ENCODE assay signal across 29 cellular contexts in genomic region chr1:47935163-47935562, GRCh38.
DNase-seq lines count a peak whose midpoint lies in the region; ATAC-seq and TF ChIP-seq lines count a peak whose summit lies in the region.
"Had no signal": no experiment of that assay in that cellular context is flagged by ENCODE, and none has a peak within 500 bp of the region (broad histone marks: within the 10 kb centered on the region; RNA-seq: fewer than 3 reads in every experiment).

No MANE protein-coding gene starts in this region.

- H3K79me1 ChIP-seq in neuronal stem cell (ENCODE audit: low read depth, low read length) = peaks cover 4% of the 10 kb centered on the region

- no peak overlapping the region for H3K23ac ChIP-seq in neuronal stem cell (ENCODE audit: low read depth, low read length, poor library complexity)

- H3K27me3 ChIP-seq in smooth muscle cell (ENCODE audit: low read depth) (no peaks in the 10 kb centered on the region), neuronal stem cell (ENCODE audit: control insufficient read depth in 3 of 3, insufficient read depth in 3 of 3, low read depth in 1 of 3, low read length in 3 of 3) (no peaks in the 10 kb centered on the region)
- H3K27me3 ChIP-seq: breast epithelium, heart right ventricle, ovary, upper lobe of left lung had no signal

- H3K9me3 ChIP-seq in smooth muscle cell (replicated peaks; ENCODE audit: low read depth) (no peaks in the 10 kb centered on the region), neuronal stem cell (replicated peaks in 1 of 2; ENCODE audit: control insufficient read depth in 2 of 2, insufficient read depth in 1 of 2, low read depth in 1 of 2, low read length in 2 of 2) (no peaks in the 10 kb centered on the region)
- H3K9me3 ChIP-seq: breast epithelium, Caco-2, heart right ventricle, ovary, upper lobe of left lung had no signal

- ATAC-seq in GM19351 (IDR thresholded peaks at IDR 0.05; ENCODE audit: unreplicated experiment) = no peak
- ATAC-seq: activated CD4-positive, alpha-beta T cell treated with anti-CD3 and anti-CD28 coated beads for 36 hours; activated T-helper 17 cell treated with anti-CD3 and anti-CD28 coated beads, Interleukin-2, amount 50 U/mL, for 72 hours; natural killer cell treated with Interleukin-12 subunit alpha and Interleukin-12 subunit beta and Interleukin-15 and Interleukin-18, amount 100 ng/mL, for 72 hours; Panc1 had no signal

- no peak overlapping the region for H2BK12ac ChIP-seq in neuronal stem cell (ENCODE audit: low read length)

- peak overlapping the region; percentile 78 for H3K27ac Mint-ChIP-seq in mesothelial cell of epicardium
- H3K27ac Mint-ChIP-seq: activated CD4-positive, alpha-beta T cell treated with anti-CD3 and anti-CD28 coated beads for 36 hours; activated naive CD4-positive, alpha-beta T cell treated with anti-CD3 and anti-CD28 coated beads, Interleukin-2, amount 50 U/mL, for 24 hours; activated T-helper 17 cell treated with anti-CD3 and anti-CD28 coated beads, Interleukin-2, amount 50 U/mL, for 72 hours; CD14-positive monocyte; natural killer cell treated with Interleukin-12 subunit alpha and Interleukin-12 subunit beta and Interleukin-15 and Interleukin-18, amount 100 ng/mL, for 72 hours; T-helper 2 cell treated with Interferon-gamma antibody and Interleukin-4, amounts not matched to agents 5 μg/mL and 100 μg/mL, for 36 hours had no signal

- H3K4me1 ChIP-seq in smooth muscle cell (ENCODE audit: low read depth) (no peaks in the 10 kb centered on the region), neuronal stem cell (ENCODE audit: control insufficient read depth in 2 of 2, insufficient read depth in 1 of 2, low read depth in 1 of 2, low read length in 2 of 2) (peaks cover 0 to 2% of the 10 kb centered on the region in 2 donors)
- H3K4me1 ChIP-seq: breast epithelium, Caco-2, upper lobe of left lung had no signal

- H3K27ac ChIP-seq in RWPE1 (peak overlapping the region; percentile 88), smooth muscle cell (ENCODE audit: low read depth) (peak overlapping the region; percentile 83), neuronal stem cell (replicated peaks; ENCODE audit: low read length) (no peak overlapping the region)
- H3K27ac ChIP-seq: ovary, upper lobe of left lung had no signal

- peaks cover 9% of the 10 kb centered on the region for H3F3A ChIP-seq in smooth muscle cell (ENCODE audit: low read depth)

- H3K36me3 Mint-ChIP-seq in mesothelial cell of epicardium = no peaks in the 10 kb centered on the region
- H3K36me3 Mint-ChIP-seq: activated naive CD4-positive, alpha-beta T cell treated with anti-CD3 and anti-CD28 coated beads, Interleukin-2, amount 50 U/mL, for 24 hours; CD14-positive monocyte; natural killer cell treated with Interleukin-12 subunit alpha and Interleukin-12 subunit beta and Interleukin-15 and Interleukin-18, amount 100 ng/mL, for 72 hours had no signal

- no peak overlapping the region for H2BK15ac ChIP-seq in neuronal stem cell (ENCODE audit: low read length)

- CTCF ChIA-PET in RWPE1 (lab: Yijun Ruan, JAX) = interaction anchor here (0.5 kb wide), 1 partner anchor 51 kb away, joined by 4 read pairs; no protein-coding TSS in a partner anchor

- WGBS in smooth muscle cell (ENCODE audit: low lambda C conversion rate) = 32% methylated on average over 4 of the region's 4 CpGs
- WGBS in neuronal stem cell (ENCODE audit: extremely low coverage in 2 of 2, insufficient read length in 2 of 2, insufficient replicate concordance in 1 of 2), 2 donors = no CpG with 5 or more reads among the region's 4 CpGs

- H2BK120ac ChIP-seq in neuronal stem cell (ENCODE audit: low read depth, low read length) = no peak overlapping the region

- H3K9ac ChIP-seq in smooth muscle cell (ENCODE audit: low read depth) (no peak overlapping the region), neuronal stem cell (ENCODE audit: low read depth, low read length, poor library complexity) (no peak overlapping the region)

- no peak overlapping the region for H2AK5ac ChIP-seq in neuronal stem cell (ENCODE audit: low read depth, low read length)

- peaks cover 30% of the 10 kb centered on the region for H3K27me3 Mint-ChIP-seq in mesothelial cell of epicardium (ENCODE audit: low read depth)

- H3K18ac ChIP-seq in neuronal stem cell (ENCODE audit: low read length) = no peak overlapping the region

- no peak overlapping the region for H4K91ac ChIP-seq in neuronal stem cell (ENCODE audit: low read depth, low read length, poor library complexity)

- POLR2A ChIA-PET in RWPE1 (lab: Yijun Ruan, JAX; ENCODE audit: low non-redundant PET) = no interaction called here

- peaks cover 43% of the 10 kb centered on the region for H3K4me1 Mint-ChIP-seq in mesothelial cell of epicardium
- H3K4me1 Mint-ChIP-seq: activated CD4-positive, alpha-beta T cell treated with anti-CD3 and anti-CD28 coated beads for 36 hours; activated naive CD4-positive, alpha-beta T cell treated with anti-CD3 and anti-CD28 coated beads, Interleukin-2, amount 50 U/mL, for 24 hours; activated T-helper 17 cell treated with anti-CD3 and anti-CD28 coated beads, Interleukin-2, amount 50 U/mL, for 72 hours; CD14-positive monocyte had no signal

- no peak overlapping the region for H4K8ac ChIP-seq in neuronal stem cell (ENCODE audit: low read depth, low read length)

- H3K4me3 Mint-ChIP-seq in mesothelial cell of epicardium = no peak overlapping the region
- H3K4me3 Mint-ChIP-seq: activated CD4-positive, alpha-beta T cell treated with anti-CD3 and anti-CD28 coated beads for 36 hours; activated naive CD4-positive, alpha-beta T cell treated with anti-CD3 and anti-CD28 coated beads, Interleukin-2, amount 50 U/mL, for 24 hours; activated T-helper 17 cell treated with anti-CD3 and anti-CD28 coated beads, Interleukin-2, amount 50 U/mL, for 72 hours; CD14-positive monocyte; natural killer cell treated with Interleukin-12 subunit alpha and Interleukin-12 subunit beta and Interleukin-15 and Interleukin-18, amount 100 ng/mL, for 72 hours; T-helper 2 cell treated with Interferon-gamma antibody and Interleukin-4, amounts not matched to agents 5 μg/mL and 100 μg/mL, for 36 hours had no signal

- H2AFZ ChIP-seq in smooth muscle cell (ENCODE audit: low read depth) = no peak overlapping the region
- H2AFZ ChIP-seq in neuronal stem cell (ENCODE audit: low read length) = no peak overlapping the region

- H3K4me2 ChIP-seq in smooth muscle cell (no peak overlapping the region), neuronal stem cell (ENCODE audit: insufficient read depth, low read length, poor library complexity, severe bottlenecking) (no peak overlapping the region)

- no peaks in the 10 kb centered on the region for H3K36me3 ChIP-seq in smooth muscle cell (ENCODE audit: low read depth)
- H3K36me3 ChIP-seq in neuronal stem cell (replicated peaks in 1 of 2; ENCODE audit: control insufficient read depth in 2 of 2, insufficient read depth in 2 of 2, low read length in 2 of 2) = no peaks in the 10 kb centered on the region
- H3K36me3 ChIP-seq: breast epithelium, heart right ventricle, ovary, upper lobe of left lung had no signal

- no peak overlapping the region for H2BK5ac ChIP-seq in neuronal stem cell (ENCODE audit: low read length)

- DNase-seq in RWPE1 (ENCODE audit: low spot score) = no peak
- peak; percentile 34 for DNase-seq in fibroblast of mammary gland (ENCODE audit: low read depth)
- no peak for DNase-seq in mesothelial cell of epicardium (ENCODE audit: low spot score in 2 of 2, unreplicated experiment in 2 of 2)
- DNase-seq in smooth muscle cell (lab: John Stamatoyannopoulos, UW; ENCODE audit: unreplicated experiment) = no peak
- DNase-seq in hippocampal formation (lab: John Stamatoyannopoulos, UW) = no peak
- DNase-seq in neuronal stem cell (ENCODE audit: low spot score) = no peak
- DNase-seq in NCI-H146 treated with DMSO at 0.1 percent for 48 hours (lab: John Stamatoyannopoulos, UW; ENCODE audit: unreplicated experiment) = no peak
- DNase-seq: activated CD4-positive, alpha-beta T cell treated with anti-CD3 and anti-CD28 coated beads for 36 hours; amniotic stem cell; Caco-2; foreskin fibroblast; HCEC 1CT; NCI-H446; NCI-H748 treated with DMSO at 0.1 percent for 48 hours; retina; SIG-M5; stimulated activated CD4-positive, alpha-beta T cell treated with anti-CD3 and anti-CD28 coated beads, Interleukin-12 subunit alpha, Interleukin-12 subunit beta, amount 100 ng/mL, for 4 hours; stimulated activated CD4-positive, alpha-beta T cell treated with anti-CD3 and anti-CD28 coated beads, Interleukin-2, amount 100 ng/mL, for 48 hours; upper lobe of left lung had no signal

- no peak overlapping the region for H3K14ac ChIP-seq in neuronal stem cell (ENCODE audit: low read length)

- peaks cover 20% of the 10 kb centered on the region for H4K20me1 ChIP-seq in smooth muscle cell (ENCODE audit: low read depth)

- peaks cover 5% of the 10 kb centered on the region for H3K79me2 ChIP-seq in smooth muscle cell (ENCODE audit: low read depth)

- no peak overlapping the region for H3K4ac ChIP-seq in neuronal stem cell (ENCODE audit: low read length)

- H3K9me3 Mint-ChIP-seq in mesothelial cell of epicardium = no peaks in the 10 kb centered on the region
- H3K9me3 Mint-ChIP-seq: activated naive CD4-positive, alpha-beta T cell treated with anti-CD3 and anti-CD28 coated beads, Interleukin-2, amount 50 U/mL, for 24 hours; activated T-helper 17 cell treated with anti-CD3 and anti-CD28 coated beads, Interleukin-2, amount 50 U/mL, for 72 hours; CD14-positive monocyte; natural killer cell treated with Interleukin-12 subunit alpha and Interleukin-12 subunit beta and Interleukin-15 and Interleukin-18, amount 100 ng/mL, for 72 hours; T-helper 2 cell treated with Interferon-gamma antibody and Interleukin-4, amounts not matched to agents 5 μg/mL and 100 μg/mL, for 36 hours had no signal

- TF ChIP-seq CTCF in RWPE1 (conservative IDR thresholded peaks at IDR 0.05; ENCODE audit: low read depth) (no peak), fibroblast of mammary gland (conservative IDR thresholded peaks at IDR 0.05; ENCODE audit: control insufficient read depth, insufficient read depth, low read depth, low read length) (no peak), mesothelial cell of epicardium (IDR thresholded peaks at IDR 0.05; ENCODE audit: unreplicated experiment) (no peak), smooth muscle cell (IDR thresholded peaks at IDR 0.05; ENCODE audit: borderline replicate concordance, insufficient read depth, poor library complexity, severe bottlenecking) (no peak)

- H3K4me3 ChIP-seq in fibroblast of mammary gland (ENCODE audit: control insufficient read depth, low read depth, low read length) (no peak overlapping the region), smooth muscle cell (no peak overlapping the region), neuronal stem cell (ENCODE audit: low read length in 2 of 2) (no peak overlapping the region)
- H3K4me3 ChIP-seq: breast epithelium, heart right ventricle, ovary, upper lobe of left lung had no signal
